In the genomic region with DNA sequence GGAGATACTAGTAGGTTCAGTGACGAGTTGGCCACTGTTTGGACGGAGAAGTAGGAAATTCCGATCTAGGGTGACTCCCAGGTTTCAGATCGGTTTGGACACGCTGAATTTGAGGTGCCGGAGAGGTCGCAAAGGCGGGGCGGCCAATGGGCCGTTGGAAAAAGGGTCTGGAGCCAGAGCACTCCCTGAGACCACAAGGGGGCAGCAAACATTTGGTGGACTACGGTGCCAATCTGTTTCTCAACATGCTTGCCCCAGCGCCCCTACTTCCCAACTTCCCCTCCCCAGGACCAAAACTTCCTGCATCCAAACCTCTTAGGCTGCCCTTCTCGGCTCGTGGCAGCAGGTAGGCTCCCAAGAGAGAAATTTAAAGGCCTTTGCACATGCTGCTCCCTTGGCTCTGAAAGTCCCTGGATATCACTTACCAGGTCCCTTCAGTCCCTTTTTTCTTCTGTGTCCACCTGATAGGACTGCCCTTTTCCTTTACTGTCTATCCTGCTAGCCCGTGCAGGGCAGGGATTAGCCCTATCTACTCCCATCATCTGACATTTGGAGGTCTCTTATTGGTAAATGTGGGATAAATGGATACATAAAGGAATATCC, we compare ENCODE assay signal across 8 cellular contexts. TPM values are rescaled to one million over a fixed set of nuclear protein-coding genes. Genes with fewer than 3 reads are reported as not detected.
DNase-seq lines count a peak whose midpoint lies in the region; ATAC-seq and TF ChIP-seq lines count a peak whose summit lies in the region.

No MANE protein-coding gene starts in this region.

- peaks cover 8% of the 10 kb centered on the region for H3K79me1 ChIP-seq in trophoblast cell (ENCODE audit: low read length)

- no peak for TF ChIP-seq POLR2A in uterus (IDR thresholded peaks at IDR 0.05)

- no peaks in the 10 kb centered on the region for H3K27me3 ChIP-seq in ACC112 (ENCODE audit: insufficient read depth, low read length)
- no peaks in the 10 kb centered on the region for H3K27me3 ChIP-seq in SU-DHL-6 (ENCODE audit: low read length)
- no peaks in the 10 kb centered on the region for H3K27me3 ChIP-seq in adipocyte (replicated peaks; ENCODE audit: control insufficient read depth, insufficient read depth, low read length)
- H3K27me3 ChIP-seq in heart right ventricle: no peaks in the 10 kb centered on the region
- H3K27me3 ChIP-seq in trophoblast cell (ENCODE audit: insufficient read depth, low read length): no peaks in the 10 kb centered on the region
- no peaks in the 10 kb centered on the region for H3K27me3 ChIP-seq in uterus

- H2AFZ ChIP-seq in ACC112 (ENCODE audit: low read length, unreplicated experiment) (peak overlapping the region; percentile 33), SU-DHL-6 (ENCODE audit: low read depth, low read length, severe bottlenecking) (peak overlapping the region; percentile 76), trophoblast cell (ENCODE audit: insufficient read depth, low read length, poor library complexity) (no peak overlapping the region)

- DNase-seq in MV-4-11 (lab: John Stamatoyannopoulos, UW): peak; percentile 78
- peak; percentile 97 for DNase-seq in adipocyte (ENCODE audit: low read depth)
- DNase-seq in heart right ventricle: peak; percentile 71 to 83
- DNase-seq in trophoblast cell: peak; percentile 59 to 86
- peak; percentile 79 to 83 for DNase-seq in uterus

- H3K79me2 ChIP-seq in ACC112 (ENCODE audit: control insufficient read depth, insufficient read depth, low read length, unreplicated experiment) (peaks cover 9% of the 10 kb centered on the region), SU-DHL-6 (ENCODE audit: insufficient read depth, low read length) (no peaks in the 10 kb centered on the region), trophoblast cell (ENCODE audit: control insufficient read depth, insufficient read depth, low read length, poor library complexity) (peaks cover 8% of the 10 kb centered on the region)

- no peak overlapping the region for H4K12ac ChIP-seq in trophoblast cell (ENCODE audit: low read depth, low read length)

- no peak overlapping the region for H3K27ac ChIP-seq in ACC112 (ENCODE audit: low read depth, low read length)
- H3K27ac ChIP-seq in SU-DHL-6 (ENCODE audit: low read depth, low read length): peak overlapping the region; percentile 41
- H3K27ac ChIP-seq in heart right ventricle: peak overlapping the region in 9 of 10 donors; percentile 71 to 98 (median 92)
- no peak overlapping the region for H3K27ac ChIP-seq in trophoblast cell (ENCODE audit: low read depth, low read length)
- peak overlapping the region; percentile 85 to 93 for H3K27ac ChIP-seq in uterus

- H3K23ac ChIP-seq in trophoblast cell (ENCODE audit: low read length): no peak overlapping the region

- 0 out of 2 replicates have a peak, but pooled peaks cover 7% of the 10 kb centered on the region for H3F3A ChIP-seq in SU-DHL-6 (ENCODE audit: insufficient read depth)

- peaks cover 12% of the 10 kb centered on the region for H3K4me1 ChIP-seq in ACC112 (ENCODE audit: control insufficient read depth, insufficient read depth, low read length, unreplicated experiment)
- H3K4me1 ChIP-seq in adipocyte (ENCODE audit: control insufficient read depth, insufficient read depth, low read length): peaks cover 21% of the 10 kb centered on the region
- H3K4me1 ChIP-seq in heart right ventricle: peaks cover 2 to 31% (median 25%) of the 10 kb centered on the region in 9 donors
- peaks cover 6 to 10% of the 10 kb centered on the region in 2 experiments for H3K4me1 ChIP-seq in trophoblast cell (ENCODE audit: control insufficient read depth in 1 of 2, insufficient read depth in 2 of 2, low read length in 2 of 2)
- no peaks in the 10 kb centered on the region for H3K4me1 ChIP-seq in uterus

- no peak overlapping the region for H2BK120ac ChIP-seq in trophoblast cell (ENCODE audit: insufficient read depth, low read length, poor library complexity)

- H4K91ac ChIP-seq in trophoblast cell (ENCODE audit: low read depth, low read length): peak overlapping the region; percentile 21

- H3K14ac ChIP-seq in trophoblast cell (ENCODE audit: low read length): no peak overlapping the region

- WGBS in heart right ventricle, 2 donors: 3% methylated on average over 15 of the region's 15 CpGs
- WGBS in trophoblast cell (ENCODE audit: extremely low coverage, insufficient coverage, insufficient read length): no CpG with 5 or more reads among the region's 15 CpGs

- TF ChIP-seq CTCF in SU-DHL-6 (IDR thresholded peaks at IDR 0.05; ENCODE audit: insufficient read depth, low read length, poor library complexity, severe bottlenecking) (peak; percentile 96), heart right ventricle (IDR thresholded peaks at IDR 0.05) (peak; percentile 79 to 94 (median 87)), uterus (IDR thresholded peaks at IDR 0.05) (peak; percentile 74 to 86 (median 78))

- H3K4me2 ChIP-seq in SU-DHL-6 (ENCODE audit: low read depth, low read length, poor library complexity, severe bottlenecking) (peak overlapping the region; percentile 80), trophoblast cell (ENCODE audit: low read length) (peak overlapping the region; percentile 67)

- no peak overlapping the region for H2BK12ac ChIP-seq in trophoblast cell (ENCODE audit: low read length)

- H2BK5ac ChIP-seq in trophoblast cell (ENCODE audit: low read depth, low read length, poor library complexity): no peak overlapping the region

- no peaks in the 10 kb centered on the region for H3K9me2 ChIP-seq in SU-DHL-6 (replicated peaks; ENCODE audit: insufficient read depth, low read length)

- intact Hi-C loops in heart right ventricle (cut with DNase I) (loop anchor here in 6 of 10 donors (1.0 to 5.0 kb wide), 6 partner anchors 7 to 281 kb away; a partner anchor contains a TSS), uterus (cut with DNase I; ENCODE audit: low total_unique reads) (no loop called here)

- no peaks in the 10 kb centered on the region for H4K20me1 ChIP-seq in SU-DHL-6 (ENCODE audit: low read depth, low read length)

- H4K8ac ChIP-seq in trophoblast cell (ENCODE audit: low read depth, low read length): peak overlapping the region; percentile 30

- peak overlapping the region; percentile 86 for H3K4me3 ChIP-seq in ACC112 (ENCODE audit: low read depth, low read length)
- peak overlapping the region; percentile 61 for H3K4me3 ChIP-seq in SU-DHL-6 (ENCODE audit: insufficient read depth, low read length, poor library complexity, severe bottlenecking)
- peak overlapping the region; percentile 97 for H3K4me3 ChIP-seq in adipocyte (ENCODE audit: low read length)
- peak overlapping the region; percentile 34 to 86 (median 79) for H3K4me3 ChIP-seq in heart right ventricle
- no peak overlapping the region for H3K4me3 ChIP-seq in trophoblast cell (ENCODE audit: low read depth, low read length)
- H3K4me3 ChIP-seq in uterus: peak overlapping the region; percentile 63 to 72

- H3K36me3 ChIP-seq in ACC112 (ENCODE audit: insufficient read depth, low read length) (no peaks in the 10 kb centered on the region), SU-DHL-6 (ENCODE audit: low read length) (no peaks in the 10 kb centered on the region), adipocyte (ENCODE audit: control insufficient read depth, insufficient read depth, low read length, severe bottlenecking) (peaks cover 41% of the 10 kb centered on the region), heart right ventricle (peaks cover 0 to 47% (median 12%) of the 10 kb centered on the region in 9 donors), trophoblast cell (ENCODE audit: control insufficient read depth in 1 of 2, insufficient read depth in 2 of 2, low read length in 2 of 2) (peaks cover 2 to 11% of the 10 kb centered on the region in 2 experiments), uterus (no peaks in the 10 kb centered on the region)

- no peak overlapping the region for H3K4ac ChIP-seq in trophoblast cell (ENCODE audit: low read depth, low read length)

- no peak overlapping the region for H2AK5ac ChIP-seq in trophoblast cell (ENCODE audit: low read length)

- no peak overlapping the region for H3K18ac ChIP-seq in trophoblast cell (ENCODE audit: low read length)

- H3K9ac ChIP-seq in SU-DHL-6 (ENCODE audit: low read length) (peak overlapping the region; percentile 74), adipocyte (ENCODE audit: low read length) (peak overlapping the region; percentile 99), trophoblast cell (ENCODE audit: low read length) (no peak overlapping the region)

- H3K9me3 ChIP-seq in SU-DHL-6 (ENCODE audit: insufficient read depth, low read length) (no peaks in the 10 kb centered on the region), adipocyte (ENCODE audit: control insufficient read depth, low read length) (no peaks in the 10 kb centered on the region), heart right ventricle (no peaks in the 10 kb centered on the region), trophoblast cell (ENCODE audit: insufficient read depth, low read depth, low read length) (no peaks in the 10 kb centered on the region), uterus (no peaks in the 10 kb centered on the region)

- ATAC-seq in GM18511 (IDR thresholded peaks at IDR 0.05; ENCODE audit: unreplicated experiment) (peak; percentile 53), heart right ventricle (peak; percentile 45 to 84 (median 72))

RNA-seq across cellular contexts. Expression of a gene that starts 1.0 kb away (rescaled TPM):
- total RNA-seq in heart right ventricle (10 to 100 TPM; 29.2 to 48.5 (median 39.2) TPM), uterus (10 to 100 TPM; 18.1 to 39.1 (median 26.9) TPM)
- 10 to 100 TPM; 34.3 to 51.0 TPM for polyA plus RNA-seq in heart right ventricle
- 16.8 and 17.4 TPM in 2 replicates for polyA plus RNA-seq in trophoblast cell (2013)

RNA-seq across cellular contexts. Expression of a gene that starts 7.4 kb away (rescaled TPM):
- 100 to 1,000 TPM; 113 to 143 (median 129) TPM for total RNA-seq in heart right ventricle
- 100 to 1,000 TPM in 1 of 2 donors, 10 to 100 TPM in 1; 30.5 to 118 TPM for polyA plus RNA-seq in heart right ventricle
- 43.3 and 44.9 TPM in 2 replicates for polyA plus RNA-seq in trophoblast cell (2013)
- 10 to 100 TPM; 27.7 to 98.0 (median 58.6) TPM for total RNA-seq in uterus

RNA-seq across cellular contexts. Expression of a gene that starts 16.0 kb away (rescaled TPM):
- total RNA-seq in heart right ventricle (not detected), uterus (under 1 TPM in 2 of 4 donors, not detected in 2; 0.35 to 0.82 TPM)
- polyA plus RNA-seq in heart right ventricle: not detected
- 0.04 TPM in 1 of 2 replicates, not detected in the other for polyA plus RNA-seq in trophoblast cell (2013)

RNA-seq across cellular contexts. Expression of a gene that starts 23.4 kb away (rescaled TPM):
- 1 to 10 TPM in 9 of 10 donors, under 1 TPM in 1; 0.76 to 6.2 (median 2.9) TPM for total RNA-seq in heart right ventricle
- polyA plus RNA-seq in heart right ventricle: 1 to 10 TPM; 2.9 to 5.0 TPM
- polyA plus RNA-seq in trophoblast cell (2013): 1.1 and 1.4 TPM in 2 replicates
- 10 to 100 TPM in 1 of 4 donors, 1 to 10 TPM in 1, under 1 TPM in 1, not detected in 1; 0.59 to 14.7 (median 6.6) TPM for total RNA-seq in uterus

RNA-seq across cellular contexts. Expression of a gene that starts 24.7 kb away (rescaled TPM):
- total RNA-seq in heart right ventricle (10 to 100 TPM; 15.8 to 31.7 (median 22.3) TPM), uterus (10 to 100 TPM; 34.1 to 55.2 (median 51.3) TPM)
- polyA plus RNA-seq in heart right ventricle: 10 to 100 TPM; 23.8 to 54.0 TPM
- 31.0 and 33.6 TPM in 2 replicates for polyA plus RNA-seq in trophoblast cell (2013)

Comparison
In these comparisons a context has a peak if more than half of its experiments do, and no peak if none do; other contexts are left out.
1. H3K27ac ChIP-seq: peak in SU-DHL-6 (single experiment), heart right ventricle (9 of 10) and uterus (2 of 2); none in ACC112 (single experiment) and trophoblast cell (single experiment).
2. Peak in every context shown above with its lines, with median percentiles within 50 percentile points of each other: DNase-seq and CTCF ChIP-seq.